1 cellular context compared by ENCODE assay signal in the genomic region with DNA sequence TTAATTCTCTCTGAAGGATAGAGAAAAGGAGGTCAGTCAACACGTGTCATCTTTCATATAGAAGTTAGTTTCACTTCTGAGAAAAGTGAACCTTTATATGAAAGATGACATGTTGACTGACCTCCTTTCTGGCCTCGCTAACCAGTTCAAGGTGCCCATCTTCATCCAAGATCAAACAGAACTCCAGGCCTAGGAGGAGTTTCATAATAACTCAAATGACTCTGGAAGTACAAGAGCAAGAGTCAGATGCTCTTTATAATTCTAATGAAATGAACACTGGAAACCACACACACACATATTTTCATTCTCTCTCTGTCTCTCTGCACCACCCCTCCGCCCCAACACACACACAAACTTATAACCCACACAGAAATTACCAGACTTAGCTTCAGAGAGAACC.
TF ChIP-seq lines count a peak whose summit lies in the region.

No MANE protein-coding gene starts in this region.

TF ChIP-seq in GM23338, 12 proteins besides CTCF, POLR2A, EP300 and RAD21 (continued from another document):
- TF ChIP-seq, protein P1, sequence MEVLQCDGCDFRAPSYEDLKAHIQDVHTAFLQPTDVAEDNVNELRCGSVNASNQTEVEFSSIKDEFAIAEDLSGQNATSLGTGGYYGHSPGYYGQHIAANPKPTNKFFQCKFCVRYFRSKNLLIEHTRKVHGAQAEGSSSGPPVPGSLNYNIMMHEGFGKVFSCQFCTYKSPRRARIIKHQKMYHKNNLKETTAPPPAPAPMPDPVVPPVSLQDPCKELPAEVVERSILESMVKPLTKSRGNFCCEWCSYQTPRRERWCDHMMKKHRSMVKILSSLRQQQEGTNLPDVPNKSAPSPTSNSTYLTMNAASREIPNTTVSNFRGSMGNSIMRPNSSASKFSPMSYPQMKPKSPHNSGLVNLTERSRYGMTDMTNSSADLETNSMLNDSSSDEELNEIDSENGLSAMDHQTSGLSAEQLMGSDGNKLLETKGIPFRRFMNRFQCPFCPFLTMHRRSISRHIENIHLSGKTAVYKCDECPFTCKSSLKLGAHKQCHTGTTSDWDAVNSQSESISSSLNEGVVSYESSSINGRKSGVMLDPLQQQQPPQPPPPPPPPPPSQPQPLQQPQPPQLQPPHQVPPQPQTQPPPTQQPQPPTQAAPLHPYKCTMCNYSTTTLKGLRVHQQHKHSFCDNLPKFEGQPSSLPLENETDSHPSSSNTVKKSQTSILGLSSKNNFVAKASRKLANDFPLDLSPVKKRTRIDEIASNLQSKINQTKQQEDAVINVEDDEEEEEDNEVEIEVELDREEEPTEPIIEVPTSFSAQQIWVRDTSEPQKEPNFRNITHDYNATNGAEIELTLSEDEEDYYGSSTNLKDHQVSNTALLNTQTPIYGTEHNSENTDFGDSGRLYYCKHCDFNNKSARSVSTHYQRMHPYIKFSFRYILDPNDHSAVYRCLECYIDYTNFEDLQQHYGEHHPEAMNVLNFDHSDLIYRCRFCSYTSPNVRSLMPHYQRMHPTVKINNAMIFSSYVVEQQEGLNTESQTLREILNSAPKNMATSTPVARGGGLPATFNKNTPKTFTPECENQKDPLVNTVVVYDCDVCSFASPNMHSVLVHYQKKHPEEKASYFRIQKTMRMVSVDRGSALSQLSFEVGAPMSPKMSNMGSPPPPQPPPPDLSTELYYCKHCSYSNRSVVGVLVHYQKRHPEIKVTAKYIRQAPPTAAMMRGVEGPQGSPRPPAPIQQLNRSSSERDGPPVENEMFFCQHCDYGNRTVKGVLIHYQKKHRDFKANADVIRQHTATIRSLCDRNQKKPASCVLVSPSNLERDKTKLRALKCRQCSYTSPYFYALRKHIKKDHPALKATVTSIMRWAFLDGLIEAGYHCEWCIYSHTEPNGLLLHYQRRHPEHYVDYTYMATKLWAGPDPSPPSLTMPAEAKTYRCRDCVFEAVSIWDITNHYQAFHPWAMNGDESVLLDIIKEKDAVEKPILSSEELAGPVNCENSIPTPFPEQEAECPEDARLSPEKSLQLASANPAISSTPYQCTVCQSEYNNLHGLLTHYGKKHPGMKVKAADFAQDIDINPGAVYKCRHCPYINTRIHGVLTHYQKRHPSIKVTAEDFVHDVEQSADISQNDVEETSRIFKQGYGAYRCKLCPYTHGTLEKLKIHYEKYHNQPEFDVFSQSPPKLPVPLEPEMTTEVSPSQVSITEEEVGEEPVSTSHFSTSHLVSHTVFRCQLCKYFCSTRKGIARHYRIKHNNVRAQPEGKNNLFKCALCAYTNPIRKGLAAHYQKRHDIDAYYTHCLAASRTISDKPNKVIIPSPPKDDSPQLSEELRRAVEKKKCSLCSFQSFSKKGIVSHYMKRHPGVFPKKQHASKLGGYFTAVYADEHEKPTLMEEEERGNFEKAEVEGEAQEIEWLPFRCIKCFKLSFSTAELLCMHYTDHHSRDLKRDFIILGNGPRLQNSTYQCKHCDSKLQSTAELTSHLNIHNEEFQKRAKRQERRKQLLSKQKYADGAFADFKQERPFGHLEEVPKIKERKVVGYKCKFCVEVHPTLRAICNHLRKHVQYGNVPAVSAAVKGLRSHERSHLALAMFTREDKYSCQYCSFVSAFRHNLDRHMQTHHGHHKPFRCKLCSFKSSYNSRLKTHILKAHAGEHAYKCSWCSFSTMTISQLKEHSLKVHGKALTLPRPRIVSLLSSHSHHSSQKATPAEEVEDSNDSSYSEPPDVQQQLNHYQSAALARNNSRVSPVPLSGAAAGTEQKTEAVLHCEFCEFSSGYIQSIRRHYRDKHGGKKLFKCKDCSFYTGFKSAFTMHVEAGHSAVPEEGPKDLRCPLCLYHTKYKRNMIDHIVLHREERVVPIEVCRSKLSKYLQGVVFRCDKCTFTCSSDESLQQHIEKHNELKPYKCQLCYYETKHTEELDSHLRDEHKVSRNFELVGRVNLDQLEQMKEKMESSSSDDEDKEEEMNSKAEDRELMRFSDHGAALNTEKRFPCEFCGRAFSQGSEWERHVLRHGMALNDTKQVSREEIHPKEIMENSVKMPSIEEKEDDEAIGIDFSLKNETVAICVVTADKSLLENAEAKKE (CRISPR knock-in tag; IDR thresholded peaks at IDR 0.05): no peak
- TF ChIP-seq EZH2phosphoT487 (IDR thresholded peaks at IDR 0.05; ENCODE audit: unreplicated experiment) (no peak), POLR2AphosphoS5 (IDR thresholded peaks at IDR 0.05; ENCODE audit: low read depth) (no peak)
